13 cellular contexts compared by ENCODE assay signal in genomic region chr3:186971578-186971977, GRCh38. TPM values are rescaled to one million over a fixed set of nuclear protein-coding genes. Genes with fewer than 3 reads are reported as not detected.
DNase-seq lines count a peak whose midpoint lies in the region; ATAC-seq and TF ChIP-seq lines count a peak whose summit lies in the region.
"Had no signal": no experiment of that assay in that cellular context is flagged by ENCODE, and none has a peak within 500 bp of the region (broad histone marks: within the 10 kb centered on the region; RNA-seq: fewer than 3 reads in every experiment).

No MANE protein-coding gene starts in this region.

- no peaks in the 10 kb centered on the region for H3K9me3 ChIP-seq in esophagus muscularis mucosa
- H3K9me3 ChIP-seq in upper lobe of right lung = no peaks in the 10 kb centered on the region
- no peaks in the 10 kb centered on the region for H3K9me3 ChIP-seq in SJCRH30 (replicated peaks)

- DNase-seq in activated naive CD8-positive, alpha-beta T cell treated with anti-CD3 and anti-CD28 coated beads, Interleukin-2, amount 50 U/mL, for 24 hours = no peak
- DNase-seq in activated naive CD8-positive, alpha-beta T cell treated with anti-CD3 and anti-CD28 coated beads for 36 hours = no peak
- DNase-seq in esophagus muscularis mucosa (ENCODE audit: extremely low spot score) (no peak), midbrain (lab: John Stamatoyannopoulos, UW) (peak; percentile 31), upper lobe of right lung (no peak), SJCRH30 (no peak)
- DNase-seq in stimulated activated CD4-positive, alpha-beta T cell treated with anti-CD3 and anti-CD28 coated beads, Interleukin-15, amount 100 ng/mL, for 24 hours = no peak
- DNase-seq: activated CD8-positive, alpha-beta memory T cell treated with anti-CD3 and anti-CD28 coated beads, Interleukin-2, amount 50 U/mL, for 48 hours; DMS53; occipital lobe; stimulated activated CD4-positive, alpha-beta T cell treated with anti-CD3 and anti-CD28 coated beads, Interleukin-4, amount 100 ng/mL, for 24 hours had no signal

- TF ChIP-seq CTCF in esophagus muscularis mucosa (IDR thresholded peaks at IDR 0.05) = no peak
- TF ChIP-seq CTCF in upper lobe of right lung (IDR thresholded peaks at IDR 0.05) = no peak

- H3K27ac Mint-ChIP-seq in activated naive CD8-positive, alpha-beta T cell treated with anti-CD3 and anti-CD28 coated beads, Interleukin-2, amount 50 U/mL, for 24 hours = peak overlapping the region; percentile 42
- no peak overlapping the region for H3K27ac Mint-ChIP-seq in activated naive CD8-positive, alpha-beta T cell treated with anti-CD3 and anti-CD28 coated beads for 36 hours

- H3K36me3 Mint-ChIP-seq in activated naive CD8-positive, alpha-beta T cell treated with anti-CD3 and anti-CD28 coated beads, Interleukin-2, amount 50 U/mL, for 24 hours (ENCODE audit: low read depth) = peaks cover 53% of the 10 kb centered on the region
- peaks cover 28% of the 10 kb centered on the region for H3K36me3 Mint-ChIP-seq in activated naive CD8-positive, alpha-beta T cell treated with anti-CD3 and anti-CD28 coated beads for 36 hours

- intact Hi-C loops in esophagus muscularis mucosa (cut with DNase I) = no loop called here
- intact Hi-C loops in upper lobe of right lung (cut with DNase I) = no loop called here

- H3K27ac ChIP-seq in esophagus muscularis mucosa (replicated peaks in 1 of 4) = peak overlapping the region; percentile 41 to 57 (median 51)
- peak overlapping the region; percentile 63 for H3K27ac ChIP-seq in upper lobe of right lung
- no peak overlapping the region for H3K27ac ChIP-seq in SJCRH30

- TF ChIP-seq EP300 in esophagus muscularis mucosa (IDR thresholded peaks at IDR 0.05) = no peak

- 91% methylated on average over 1 of the region's 1 CpG for WGBS in esophagus muscularis mucosa

- no peak for ATAC-seq in activated naive CD8-positive, alpha-beta T cell treated with anti-CD3 and anti-CD28 coated beads, Interleukin-2, amount 50 U/mL, for 24 hours
- ATAC-seq in upper lobe of right lung (peak; percentile 51), HG03039 (IDR thresholded peaks at IDR 0.05; ENCODE audit: unreplicated experiment) (no peak)
- ATAC-seq: GM12878 had no signal

- H3K27me3 Mint-ChIP-seq in activated naive CD8-positive, alpha-beta T cell treated with anti-CD3 and anti-CD28 coated beads, Interleukin-2, amount 50 U/mL, for 24 hours = no peaks in the 10 kb centered on the region
- H3K27me3 Mint-ChIP-seq in activated naive CD8-positive, alpha-beta T cell treated with anti-CD3 and anti-CD28 coated beads for 36 hours = no peaks in the 10 kb centered on the region

- H3K4me1 Mint-ChIP-seq in activated naive CD8-positive, alpha-beta T cell treated with anti-CD3 and anti-CD28 coated beads, Interleukin-2, amount 50 U/mL, for 24 hours = peaks cover 39% of the 10 kb centered on the region
- H3K4me1 Mint-ChIP-seq in activated naive CD8-positive, alpha-beta T cell treated with anti-CD3 and anti-CD28 coated beads for 36 hours = peaks cover 21% of the 10 kb centered on the region

- H3K4me3 ChIP-seq in esophagus muscularis mucosa (no peak overlapping the region), upper lobe of right lung (no peak overlapping the region), SJCRH30 (no peak overlapping the region)
- H3K4me3 ChIP-seq: GM12878 had no signal

- no peak for TF ChIP-seq POLR2A in esophagus muscularis mucosa (IDR thresholded peaks at IDR 0.05; ENCODE audit: low read depth)

- no peaks in the 10 kb centered on the region for H3K9me3 Mint-ChIP-seq in activated naive CD8-positive, alpha-beta T cell treated with anti-CD3 and anti-CD28 coated beads, Interleukin-2, amount 50 U/mL, for 24 hours
- H3K9me3 Mint-ChIP-seq in activated naive CD8-positive, alpha-beta T cell treated with anti-CD3 and anti-CD28 coated beads for 36 hours = no peaks in the 10 kb centered on the region

- peaks cover 0 to 7% (median 0%) of the 10 kb centered on the region in 4 donors for H3K36me3 ChIP-seq in esophagus muscularis mucosa
- H3K36me3 ChIP-seq in upper lobe of right lung = no peaks in the 10 kb centered on the region
- no peaks in the 10 kb centered on the region for H3K36me3 ChIP-seq in SJCRH30

- H3K4me1 ChIP-seq in esophagus muscularis mucosa (peaks cover 5 to 70% (median 35%) of the 10 kb centered on the region in 4 donors), upper lobe of right lung (peaks cover 27% of the 10 kb centered on the region), SJCRH30 (peaks cover 9% of the 10 kb centered on the region)

- no peaks in the 10 kb centered on the region for H3K27me3 ChIP-seq in esophagus muscularis mucosa
- no peaks in the 10 kb centered on the region for H3K27me3 ChIP-seq in upper lobe of right lung
- H3K27me3 ChIP-seq in SJCRH30 = no peaks in the 10 kb centered on the region

- H3K4me3 Mint-ChIP-seq in activated naive CD8-positive, alpha-beta T cell treated with anti-CD3 and anti-CD28 coated beads, Interleukin-2, amount 50 U/mL, for 24 hours = no peak overlapping the region
- no peak overlapping the region for H3K4me3 Mint-ChIP-seq in activated naive CD8-positive, alpha-beta T cell treated with anti-CD3 and anti-CD28 coated beads for 36 hours

RNA-seq across cellular contexts. Expression of gene ST6GAL1, which starts 41.3 kb away (rescaled TPM):
- total RNA-seq in activated naive CD8-positive, alpha-beta T cell treated with anti-CD3 and anti-CD28 coated beads for 36 hours = 10 to 100 TPM; 97.4 to 98.8 TPM
- 10 to 100 TPM; 15.4 to 29.6 (median 24.4) TPM for total RNA-seq in esophagus muscularis mucosa
- 116 TPM for total RNA-seq in upper lobe of right lung
- 2.3 TPM in 2 replicates for total RNA-seq in SJCRH30 (2014; rRNA removed; shearing (Covaris generic))
